ENCODE assay signal across 9 cellular contexts in genomic region chr10:101297901-101298451, GRCh38. TPM values are rescaled to one million over a fixed set of nuclear protein-coding genes. Genes with fewer than 3 reads are reported as not detected.
DNase-seq lines count a peak whose midpoint lies in the region; ATAC-seq and TF ChIP-seq lines count a peak whose summit lies in the region.
"Had no signal": no experiment of that assay in that cellular context is flagged by ENCODE, and none has a peak within 500 bp of the region (broad histone marks: within the 10 kb centered on the region; RNA-seq: fewer than 3 reads in every experiment).

No MANE protein-coding gene starts in this region.

- H3K36me3 ChIP-seq in mucosa of descending colon (ENCODE audit: low read depth), result no peaks in the 10 kb centered on the region
- H3K36me3 ChIP-seq: BLaER1 treated with 17β-estradiol and CSF1 and Interleukin-3, amounts not matched to agents 10 nM and 100 nM had no signal

- peak; percentile 84 for ATAC-seq in mucosa of descending colon
- no peak for ATAC-seq in HG03196 (IDR thresholded peaks at IDR 0.05; ENCODE audit: unreplicated experiment)

- intact Hi-C loops in dorsolateral prefrontal cortex (cut with DNase I), result loop anchor here in 1 of 2 donors (2.0 kb wide), 1 partner anchor 55 kb away; no protein-coding TSS in a partner anchor
- intact Hi-C loops in mucosa of descending colon (cut with DNase I, micrococcal nuclease), result no loop called here

- TF ChIP-seq CTCF in dorsolateral prefrontal cortex (IDR thresholded peaks at IDR 0.05 in 54 of 56, conservative IDR thresholded peaks at IDR 0.05 in 2 of 56; ENCODE audit: low read depth in 1 of 56, partially characterized antibody in 56 of 56) (peak; percentile 41 to 88 (median 71)), mucosa of descending colon (IDR thresholded peaks at IDR 0.05) (peak; percentile 87)

- DNase-seq in NCI-H1417 (lab: John Stamatoyannopoulos, UW) (peak; percentile 15 to 39 (median 32)), NCI-H1417 treated with DMSO at 0.1 percent for 48 hours (lab: John Stamatoyannopoulos, UW) (no peak), NCI-H1694 (lab: John Stamatoyannopoulos, UW) (peak; percentile 45), dorsolateral prefrontal cortex (peak in 9 of 10 donors; percentile 47 to 73 (median 66)), mucosa of descending colon (peak in 2 of 3 donors; percentile 75 to 82)
- peak; percentile 78 for DNase-seq in activated CD4-positive, alpha-beta T cell treated with anti-CD3 and anti-CD28 coated beads, Interleukin-2, amount 50 U/mL, for 1 hour
- peak; percentile 90 for DNase-seq in stimulated activated CD8-positive, alpha-beta memory T cell treated with anti-CD3 and anti-CD28 coated beads, Interleukin-4, amount 100 ng/mL, for 48 hours

- peak overlapping the region in 1 of 59 donors; percentile 6 for H3K27ac ChIP-seq in dorsolateral prefrontal cortex
- H3K27ac ChIP-seq: BLaER1 treated with 17β-estradiol and CSF1 and Interleukin-3, amounts not matched to agents 10 nM and 100 nM had no signal

- H3K4me3 ChIP-seq in dorsolateral prefrontal cortex, result no peak overlapping the region
- no peak overlapping the region for H3K4me3 ChIP-seq in mucosa of descending colon
- H3K4me3 ChIP-seq: BLaER1 treated with 17β-estradiol and CSF1 and Interleukin-3, amounts not matched to agents 10 nM and 100 nM had no signal

- no peaks in the 10 kb centered on the region for H3K27me3 ChIP-seq in dorsolateral prefrontal cortex

- no peaks in the 10 kb centered on the region for H3K4me1 ChIP-seq in mucosa of descending colon (ENCODE audit: low read depth)
- H3K4me1 ChIP-seq: BLaER1 treated with 17β-estradiol and CSF1 and Interleukin-3, amounts not matched to agents 10 nM and 100 nM had no signal

- no peaks in the 10 kb centered on the region for H3K9me3 ChIP-seq in mucosa of descending colon
- H3K9me3 ChIP-seq: BLaER1 treated with 17β-estradiol and CSF1 and Interleukin-3, amounts not matched to agents 10 nM and 100 nM had no signal

RNA-seq across cellular contexts. Expression of gene BTRC, which starts 56.0 kb away (rescaled TPM):
- total RNA-seq in dorsolateral prefrontal cortex, result 100 to 1,000 TPM in 2 of 120 experiments, 10 to 100 TPM in 118; 37.4 to 117 (median 71.0) TPM
- total RNA-seq in mucosa of descending colon, result 10 to 100 TPM; 12.4 to 19.5 (median 16.0) TPM
